Comparison of ENCODE assay signal across 2 cellular contexts in genomic region chr1:25600971-25601699, GRCh38.
TF ChIP-seq lines count a peak whose summit lies in the region.
"Not testable (repeated sequence)": the region's sequence is repeated elsewhere in the genome, so short reads cannot be mapped to it uniquely, and the experiment has no call there.

No MANE protein-coding gene starts in this region.

TF ChIP-seq in K562, 482 proteins besides CTCF, POLR2A, EP300 and RAD21:
- TF ChIP-seq, protein P1, sequence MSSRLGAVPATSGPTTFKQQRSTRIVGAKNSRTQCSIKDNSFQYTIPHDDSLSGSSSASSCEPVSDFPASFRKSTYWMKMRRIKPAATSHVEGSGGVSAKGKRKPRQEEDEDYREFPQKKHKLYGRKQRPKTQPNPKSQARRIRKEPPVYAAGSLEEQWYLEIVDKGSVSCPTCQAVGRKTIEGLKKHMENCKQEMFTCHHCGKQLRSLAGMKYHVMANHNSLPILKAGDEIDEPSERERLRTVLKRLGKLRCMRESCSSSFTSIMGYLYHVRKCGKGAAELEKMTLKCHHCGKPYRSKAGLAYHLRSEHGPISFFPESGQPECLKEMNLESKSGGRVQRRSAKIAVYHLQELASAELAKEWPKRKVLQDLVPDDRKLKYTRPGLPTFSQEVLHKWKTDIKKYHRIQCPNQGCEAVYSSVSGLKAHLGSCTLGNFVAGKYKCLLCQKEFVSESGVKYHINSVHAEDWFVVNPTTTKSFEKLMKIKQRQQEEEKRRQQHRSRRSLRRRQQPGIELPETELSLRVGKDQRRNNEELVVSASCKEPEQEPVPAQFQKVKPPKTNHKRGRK (tag; IDR thresholded peaks at IDR 0.05): peak; percentile 93
- peak; percentile 47; the same call in 1 of the 2 replicates for TF ChIP-seq NFIC (IDR thresholded peaks at IDR 0.05)
TF ChIP-seq in K562: peak in this region for 2; not testable (repeated sequence) for 480.

TF ChIP-seq in HepG2, 621 proteins besides CTCF, POLR2A, EP300 and RAD21:
- TF ChIP-seq ZNF281 (CRISPR knock-in tag; IDR thresholded peaks at IDR 0.05; ENCODE audit: borderline replicate concordance) (peak; percentile 38; the same call in 1 of the 2 replicates), RXRB (CRISPR knock-in tag; IDR thresholded peaks at IDR 0.05; ENCODE audit: borderline replicate concordance) (peak; percentile 46; the same call in 1 of the 2 replicates), SALL1 (CRISPR knock-in tag; IDR thresholded peaks at IDR 0.05) (peak; percentile 55), ZMYM4 (CRISPR knock-in tag; IDR thresholded peaks at IDR 0.05) (0 out of 2 replicates have a peak, but pooled peaks have one; percentile 23), TEAD3 (CRISPR knock-in tag; optimal IDR thresholded peaks at IDR 0.05; ENCODE audit: borderline replicate concordance) (peak; percentile 18), RARA (CRISPR knock-in tag; IDR thresholded peaks at IDR 0.05) (peak; percentile 34; the same call in 1 of the 2 replicates), HNF4A (CRISPR knock-in tag; IDR thresholded peaks at IDR 0.05) (peak; percentile 70), LCORL (CRISPR knock-in tag; IDR thresholded peaks at IDR 0.05) (peak; percentile 51; the same call in 1 of the 2 replicates), ZNF460 (CRISPR knock-in tag; IDR thresholded peaks at IDR 0.05; ENCODE audit: borderline replicate concordance) (peak; percentile 91), MED1 (CRISPR knock-in tag; IDR thresholded peaks at IDR 0.05) (0 out of 2 replicates have a peak, but pooled peaks have one; percentile 23), ZNF644 (CRISPR knock-in tag; IDR thresholded peaks at IDR 0.05; ENCODE audit: low read depth) (0 out of 2 replicates have a peak, but pooled peaks have one; percentile 10), FOXA1 (CRISPR knock-in tag; IDR thresholded peaks at IDR 0.05) (peak; percentile 60), SOX5 (CRISPR knock-in tag; IDR thresholded peaks at IDR 0.05; ENCODE audit: borderline replicate concordance) (0 out of 2 replicates have a peak, but pooled peaks have one; percentile 13), ZMYM3 (CRISPR knock-in tag; IDR thresholded peaks at IDR 0.05) (peak; percentile 12; the same call in 1 of the 2 replicates), PHF21A (CRISPR knock-in tag; IDR thresholded peaks at IDR 0.05) (0 out of 2 replicates have a peak, but pooled peaks have one; percentile 23), FOXA3 (CRISPR knock-in tag; IDR thresholded peaks at IDR 0.05) (peak; percentile 44; the same call in 1 of the 2 replicates), ARID5B (CRISPR knock-in tag; IDR thresholded peaks at IDR 0.05) (0 out of 2 replicates have a peak, but pooled peaks have one; percentile 32), FOXP1 (CRISPR knock-in tag; IDR thresholded peaks at IDR 0.05) (peak; percentile 32; the same call in 1 of the 2 replicates), SOX6 (CRISPR knock-in tag; IDR thresholded peaks at IDR 0.05) (0 out of 2 replicates have a peak, but pooled peaks have one; percentile 29), PITX1 (CRISPR knock-in tag; IDR thresholded peaks at IDR 0.05) (0 out of 2 replicates have a peak, but pooled peaks have one; percentile 20), PAXIP1 (CRISPR knock-in tag; conservative IDR thresholded peaks at IDR 0.05) (peak; percentile 40), NR2F6 (IDR thresholded peaks at IDR 0.05) (peak; percentile 37; the same call in 1 of the 2 replicates), NR2F6 (CRISPR knock-in tag; IDR thresholded peaks at IDR 0.05) (peak; percentile 21; the same call in 1 of the 2 replicates)
- not testable (repeated sequence) for TF ChIP-seq LCORL, FOXA1, FOXP1, SOX6 (IDR thresholded peaks at IDR 0.05)
- TF ChIP-seq, protein P2, sequence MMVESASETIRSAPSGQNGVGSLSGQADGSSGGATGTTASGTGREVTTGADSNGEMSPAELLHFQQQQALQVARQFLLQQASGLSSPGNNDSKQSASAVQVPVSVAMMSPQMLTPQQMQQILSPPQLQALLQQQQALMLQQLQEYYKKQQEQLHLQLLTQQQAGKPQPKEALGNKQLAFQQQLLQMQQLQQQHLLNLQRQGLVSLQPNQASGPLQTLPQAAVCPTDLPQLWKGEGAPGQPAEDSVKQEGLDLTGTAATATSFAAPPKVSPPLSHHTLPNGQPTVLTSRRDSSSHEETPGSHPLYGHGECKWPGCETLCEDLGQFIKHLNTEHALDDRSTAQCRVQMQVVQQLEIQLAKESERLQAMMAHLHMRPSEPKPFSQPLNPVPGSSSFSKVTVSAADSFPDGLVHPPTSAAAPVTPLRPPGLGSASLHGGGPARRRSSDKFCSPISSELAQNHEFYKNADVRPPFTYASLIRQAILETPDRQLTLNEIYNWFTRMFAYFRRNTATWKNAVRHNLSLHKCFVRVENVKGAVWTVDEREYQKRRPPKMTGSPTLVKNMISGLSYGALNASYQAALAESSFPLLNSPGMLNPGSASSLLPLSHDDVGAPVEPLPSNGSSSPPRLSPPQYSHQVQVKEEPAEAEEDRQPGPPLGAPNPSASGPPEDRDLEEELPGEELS (CRISPR knock-in tag; IDR thresholded peaks at IDR 0.05): 0 out of 2 replicates have a peak, but pooled peaks have one; percentile 19
TF ChIP-seq in HepG2: peak in this region for 23; not testable (repeated sequence) for 598.
